9 cellular contexts compared by ENCODE assay signal in genomic region chr12:103839893-103840292, GRCh38. TPM values are rescaled to one million over a fixed set of nuclear protein-coding genes. Genes with fewer than 3 reads are reported as not detected.
DNase-seq lines count a peak whose midpoint lies in the region; ATAC-seq and TF ChIP-seq lines count a peak whose summit lies in the region.
"Had no signal": no experiment of that assay in that cellular context is flagged by ENCODE, and none has a peak within 500 bp of the region (broad histone marks: within the 10 kb centered on the region; RNA-seq: fewer than 3 reads in every experiment).

No MANE protein-coding gene starts in this region.

- H3K4me3 ChIP-seq in GM23338 (peak overlapping the region; percentile 94), foreskin fibroblast (ENCODE audit: low read depth in 1 of 2, low read length in 2 of 2) (peak overlapping the region; percentile 78 to 87), gastrocnemius medialis (peak overlapping the region; percentile 63 to 90 (median 79))

- peaks cover 17% of the 10 kb centered on the region for H3K4me1 ChIP-seq in GM23338 (ENCODE audit: insufficient read depth)
- H3K4me1 ChIP-seq in gastrocnemius medialis: peaks cover 14 to 20% of the 10 kb centered on the region in 2 donors

- H3K27ac Mint-ChIP-seq in GM23338 (no peak overlapping the region), T-cell (no peak overlapping the region)

- no peaks in the 10 kb centered on the region for H3F3A ChIP-seq in GM23338 (replicated peaks; ENCODE audit: low read depth)

- TF ChIP-seq CTCF in GM23338 (conservative IDR thresholded peaks at IDR 0.05; ENCODE audit: low read depth in 2 of 2): no peak
- TF ChIP-seq CTCF in foreskin fibroblast (IDR thresholded peaks at IDR 0.05; ENCODE audit: low read depth, low read length): no peak
- TF ChIP-seq CTCF in gastrocnemius medialis (IDR thresholded peaks at IDR 0.05 in 4 of 5, conservative IDR thresholded peaks at IDR 0.05 in 1 of 5): no peak

- CTCF ChIA-PET in T-cell (lab: Charles Lee): no interaction called here

- peaks cover 54% of the 10 kb centered on the region for H3K79me2 ChIP-seq in GM23338 (replicated peaks; ENCODE audit: insufficient read depth)

- H3K27me3 Mint-ChIP-seq in GM23338 (ENCODE audit: insufficient read depth, low read depth, poor library complexity): peaks cover 11% of the 10 kb centered on the region
- no peaks in the 10 kb centered on the region for H3K27me3 Mint-ChIP-seq in T-cell

- H3K9me3 ChIP-seq in gastrocnemius medialis: no peaks in the 10 kb centered on the region

- no peak for DNase-seq in GM23338 (ENCODE audit: low spot score)
- DNase-seq in T-cell: no peak
- no peak for DNase-seq in foreskin fibroblast
- DNase-seq in gastrocnemius medialis: no peak
- no peak for DNase-seq in NCI-H345 (lab: John Stamatoyannopoulos, UW)
- DNase-seq in SW480 (ENCODE audit: low spot score): no peak
- DNase-seq in 8988T: no peak
- DNase-seq: GOT3 had no signal

- H3K27ac ChIP-seq in GM23338 (ENCODE audit: low read depth) (no peak overlapping the region), gastrocnemius medialis (peak overlapping the region in 1 of 4 donors; percentile 83)

- no peak for ATAC-seq in GM23338
- no peak for ATAC-seq in T-cell (replicated peaks in 1 of 4)
- no peak for ATAC-seq in gastrocnemius medialis
- ATAC-seq in GM18517 (IDR thresholded peaks at IDR 0.05; ENCODE audit: unreplicated experiment): no peak

- H3K4me3 Mint-ChIP-seq in GM23338 (peak overlapping the region; percentile 95), T-cell (peak overlapping the region; percentile 78 to 87 (median 86))

- POLR2A ChIA-PET in T-cell (lab: Charles Lee): interaction anchor here in 1 of 2 donors (1.1 kb wide), 1 partner anchor 20 kb away, joined by 3 read pairs; no protein-coding TSS in a partner anchor

- intact Hi-C loops in gastrocnemius medialis (cut with DNase I; ENCODE audit: low total_unique reads): loop anchor here (2.0 kb wide), 2 partner anchors 41 to 57 kb away; no protein-coding TSS in a partner anchor

- peak overlapping the region; percentile 89; the same call in 1 of the 2 replicates for H2AFZ ChIP-seq in GM23338

- TF ChIP-seq POLR2A in gastrocnemius medialis (IDR thresholded peaks at IDR 0.05): no peak

- in situ Hi-C loops in gastrocnemius medialis (cut with MboI; ENCODE audit: low sequenced_read_pairs in 4 of 4): no loop called here

- H4K20me1 ChIP-seq in GM23338 (replicated peaks; ENCODE audit: insufficient read depth): peaks cover 10% of the 10 kb centered on the region; the same call in 1 of the 2 replicates

- H3K36me3 Mint-ChIP-seq in GM23338 (ENCODE audit: low read depth) (peaks cover 10% of the 10 kb centered on the region; the same call in 1 of the 3 replicates), T-cell (peaks cover 4% of the 10 kb centered on the region)

- peaks cover 21% of the 10 kb centered on the region for H3K4me1 Mint-ChIP-seq in GM23338
- peaks cover 17 to 20% (median 17%) of the 10 kb centered on the region in 3 donors for H3K4me1 Mint-ChIP-seq in T-cell

- peak overlapping the region; percentile 92 for H3K4me2 ChIP-seq in GM23338

- no peaks in the 10 kb centered on the region for H3K9me2 ChIP-seq in GM23338 (ENCODE audit: insufficient read depth)

- no peaks in the 10 kb centered on the region for H3K9me3 Mint-ChIP-seq in GM23338
- H3K9me3 Mint-ChIP-seq in T-cell: no peaks in the 10 kb centered on the region

- H3K27me3 ChIP-seq in GM23338 (ENCODE audit: insufficient read depth) (peaks cover 12% of the 10 kb centered on the region), gastrocnemius medialis (no peaks in the 10 kb centered on the region)

- H3K36me3 ChIP-seq in GM23338 (ENCODE audit: insufficient read depth): no peaks in the 10 kb centered on the region
- H3K36me3 ChIP-seq in gastrocnemius medialis: no peaks in the 10 kb centered on the region

TF ChIP-seq in GM23338, 12 proteins besides CTCF, POLR2A, EP300 and RAD21:
- TF ChIP-seq ETS1 (IDR thresholded peaks at IDR 0.05) (no peak), NANOG (IDR thresholded peaks at IDR 0.05; ENCODE audit: borderline replicate concordance) (no peak)

RNA-seq across cellular contexts. Expression of gene NT5DC3, which starts 1.1 kb away (rescaled TPM):
- 10.2 and 12.5 TPM in 2 replicates for total RNA-seq in GM23338 (2014; rRNA removed; shearing (Covaris generic))
- 2.2 and 2.5 TPM in 2 replicates for polyA plus RNA-seq in GM23338 (2016; fragmentation: Nextera tagmentation; extraction: Ambion mirVana)
- total RNA-seq in T-cell (1 to 10 TPM; 4.2 to 7.4 (median 6.3) TPM), gastrocnemius medialis (10 to 100 TPM in 3 of 4 donors, 1 to 10 TPM in 1; 8.8 to 18.7 (median 13.9) TPM)
